ENCODE assay signal across 9 cellular contexts in the genomic region with DNA sequence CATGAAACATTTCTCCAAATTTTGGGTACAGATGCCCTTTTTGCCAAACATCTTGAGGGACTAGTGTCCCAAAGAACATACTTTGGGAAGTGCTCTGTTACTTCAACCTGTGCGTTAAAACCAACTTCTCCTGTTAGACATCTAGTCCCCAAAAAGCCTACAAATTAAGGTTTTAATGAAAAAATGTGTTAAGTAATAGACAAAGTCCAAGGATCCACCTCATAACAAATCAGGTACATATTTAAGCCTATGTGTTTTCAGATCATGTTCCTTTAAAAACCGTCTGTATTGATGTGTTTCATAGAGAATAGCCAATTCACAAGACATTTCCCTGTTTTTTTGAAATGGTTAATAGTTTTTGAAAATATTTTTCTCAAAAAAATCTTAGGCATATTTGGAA.
"Had no signal": no experiment of that assay in that cellular context is flagged by ENCODE, and none has a peak within 500 bp of the region (broad histone marks: within the 10 kb centered on the region; RNA-seq: fewer than 3 reads in every experiment).

No MANE protein-coding gene starts in this region.

- H3K27me3 ChIP-seq: neural progenitor cell, pancreas had no signal

- H3K4me3 ChIP-seq: coronary artery, neural progenitor cell, pancreas had no signal

- H3K4me2 ChIP-seq: neural progenitor cell had no signal

- H3K9me3 ChIP-seq: pancreas had no signal

- H3K4me1 ChIP-seq: neural progenitor cell had no signal

- H3K36me3 ChIP-seq: neural progenitor cell, pancreas had no signal

- H2AFZ ChIP-seq: neural progenitor cell had no signal

- DNase-seq: activated B cell treated with CpG ODN at 0.5 μM for 24 hours; activated CD4-positive, alpha-beta T cell treated with anti-CD3 and anti-CD28 coated beads, Interleukin-2, amount 10 ng/mL, durations not matched to agents 24 days and 14 days; activated naive CD4-positive, alpha-beta T cell treated with anti-CD3 and anti-CD28 coated beads, Interleukin-2, amount 50 U/mL, for 16 hours; activated T-cell treated with anti-CD3 and anti-CD28 coated beads for 4 hours; central memory CD4-positive, alpha-beta T cell; effector CD8-positive, alpha-beta T cell; pancreas had no signal

- H3K9ac ChIP-seq: neural progenitor cell had no signal

- H3K27ac ChIP-seq: neural progenitor cell, pancreas had no signal
